9 cellular contexts compared by ENCODE assay signal in the genomic region with DNA sequence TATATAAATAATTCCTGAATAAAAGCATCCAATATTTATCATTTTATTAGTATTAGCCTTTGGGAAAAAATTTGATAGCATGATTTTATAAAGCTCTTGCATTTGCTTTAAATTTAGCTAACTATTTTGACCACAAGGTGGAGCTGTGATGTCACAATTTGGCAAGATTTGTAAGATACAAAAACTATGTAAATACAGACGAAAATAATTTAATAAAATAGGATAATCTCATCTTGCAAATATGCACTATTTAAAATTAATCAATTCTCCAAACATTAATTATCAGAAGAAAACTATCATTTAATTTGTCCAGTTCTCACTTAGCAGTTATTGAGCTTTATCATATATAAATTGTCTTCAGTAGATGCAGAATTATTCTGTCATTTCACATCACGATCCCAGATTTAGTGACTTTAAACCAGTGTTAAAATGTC.
DNase-seq lines count a peak whose midpoint lies in the region; ATAC-seq and TF ChIP-seq lines count a peak whose summit lies in the region.
"Had no signal": no experiment of that assay in that cellular context is flagged by ENCODE, and none has a peak within 500 bp of the region (broad histone marks: within the 10 kb centered on the region; RNA-seq: fewer than 3 reads in every experiment).

No MANE protein-coding gene starts in this region.

- H3K9me3 ChIP-seq in IMR-90 (ENCODE audit: control insufficient read depth, insufficient read depth, low read length) (no peaks in the 10 kb centered on the region), smooth muscle cell (replicated peaks; ENCODE audit: low read depth) (no peaks in the 10 kb centered on the region)

- H2BK5ac ChIP-seq in IMR-90 (ENCODE audit: low read depth, low read length, poor library complexity, severe bottlenecking), result no peak overlapping the region

- TF ChIP-seq CTCF in IMR-90 (conservative IDR thresholded peaks at IDR 0.05; ENCODE audit: low read depth, low read length) (peak; percentile 75), fibroblast of the aortic adventitia (IDR thresholded peaks at IDR 0.05; ENCODE audit: insufficient read depth, low read length) (peak; percentile 58), smooth muscle cell (IDR thresholded peaks at IDR 0.05; ENCODE audit: borderline replicate concordance, insufficient read depth, poor library complexity, severe bottlenecking) (peak; percentile 80)

- H3K4me1 Mint-ChIP-seq in activated T-helper 17 cell treated with anti-CD3 and anti-CD28 coated beads, Interleukin-2, amount 50 U/mL, for 72 hours, result no peaks in the 10 kb centered on the region

- H3K4me1 ChIP-seq in IMR-90 (ENCODE audit: control insufficient read depth, insufficient read depth, low read length) (no peaks in the 10 kb centered on the region), smooth muscle cell (ENCODE audit: low read depth) (no peaks in the 10 kb centered on the region)

- no peak overlapping the region for H3K18ac ChIP-seq in IMR-90 (ENCODE audit: low read depth, low read length)

- peak; percentile 69 for TF ChIP-seq RAD21 in IMR-90 (IDR thresholded peaks at IDR 0.05; ENCODE audit: low read length)

- H3K27ac Mint-ChIP-seq in activated T-helper 17 cell treated with anti-CD3 and anti-CD28 coated beads, Interleukin-2, amount 50 U/mL, for 72 hours, result no peak overlapping the region
- H3K27ac Mint-ChIP-seq: activated naive CD4-positive, alpha-beta T cell treated with anti-CD3 and anti-CD28 coated beads, Interleukin-2, amount 50 U/mL, for 72 hours had no signal

- no peak overlapping the region for H4K91ac ChIP-seq in IMR-90 (ENCODE audit: insufficient read depth, low read depth, low read length)

- no peak overlapping the region for H4K5ac ChIP-seq in IMR-90 (ENCODE audit: low read depth, low read length)

- H3K4me2 ChIP-seq in IMR-90 (ENCODE audit: low read depth, low read length) (no peak overlapping the region), smooth muscle cell (no peak overlapping the region)

- no peaks in the 10 kb centered on the region; the same call in 1 of the 2 replicates for H4K20me1 ChIP-seq in IMR-90 (ENCODE audit: insufficient read depth, low read length)
- H4K20me1 ChIP-seq in smooth muscle cell (ENCODE audit: low read depth), result peaks cover 6% of the 10 kb centered on the region

- H3K27ac ChIP-seq in IMR-90 (ENCODE audit: insufficient read depth, low read length) (no peak overlapping the region), smooth muscle cell (ENCODE audit: low read depth) (peak overlapping the region; percentile 60)

- no peak overlapping the region for H3K23ac ChIP-seq in IMR-90 (ENCODE audit: low read depth, low read length)

- H3K79me2 ChIP-seq in smooth muscle cell (ENCODE audit: low read depth), result no peaks in the 10 kb centered on the region

- POLR2A ChIA-PET in IMR-90 (lab: Charles Lee; ENCODE audit: unreplicated experiment), result interaction anchor here (2.2 kb wide), 1 partner anchor 95 kb away, joined by 9 read pairs; the partner anchor contains the start of gene PLOD2

- intact Hi-C loops in IMR-90 (cut with micrococcal nuclease), result loop anchor here (1.0 to 10.0 kb wide), 5 partner anchors 95 to 513 kb away; no protein-coding TSS in a partner anchor

- no peaks in the 10 kb centered on the region for H3K27me3 Mint-ChIP-seq in activated T-helper 17 cell treated with anti-CD3 and anti-CD28 coated beads, Interleukin-2, amount 50 U/mL, for 72 hours

- H3K9ac ChIP-seq in IMR-90 (ENCODE audit: low read depth, low read length) (no peak overlapping the region), smooth muscle cell (ENCODE audit: low read depth) (no peak overlapping the region)

- H3K14ac ChIP-seq in IMR-90 (replicated peaks; ENCODE audit: low read depth, low read length), result no peak overlapping the region

- no peak overlapping the region for H2AFZ ChIP-seq in IMR-90 (replicated peaks; ENCODE audit: low read length, poor library complexity)
- no peak overlapping the region for H2AFZ ChIP-seq in smooth muscle cell (ENCODE audit: low read depth)

- H3F3A ChIP-seq in smooth muscle cell (ENCODE audit: low read depth), result peaks cover 20% of the 10 kb centered on the region

- no peak overlapping the region for H2AK9ac ChIP-seq in IMR-90 (replicated peaks; ENCODE audit: low read depth, low read length, poor library complexity)

- TF ChIP-seq POLR2A in IMR-90 (IDR thresholded peaks at IDR 0.05; ENCODE audit: low read depth, low read length), result no peak

- H3K4ac ChIP-seq in IMR-90 (ENCODE audit: low read depth, low read length), result no peak overlapping the region

- DNase-seq in NCI-H2196 (lab: John Stamatoyannopoulos, UW; ENCODE audit: unreplicated experiment) (peak; percentile 69), NCI-H2196 treated with DMSO at 0.1 percent for 48 hours (lab: John Stamatoyannopoulos, UW; ENCODE audit: unreplicated experiment) (no peak), IMR-90 (peak; percentile 76), RPMI8226 (peak; percentile 59), fibroblast of the aortic adventitia (ENCODE audit: low read depth) (peak; percentile 90), smooth muscle cell (lab: John Stamatoyannopoulos, UW; ENCODE audit: unreplicated experiment) (no peak)

- no peak overlapping the region for H4K8ac ChIP-seq in IMR-90 (ENCODE audit: low read depth in 2 of 2, low read length in 2 of 2)

- in situ Hi-C loops in IMR-90 (cut with MboI; ENCODE audit: low sequenced_read_pairs), result loop anchor here (5.0 to 10.0 kb wide), 2 partner anchors 97 to 509 kb away; partner anchors contain the start of gene PLOD2

- H2BK15ac ChIP-seq in IMR-90 (ENCODE audit: low read depth, low read length), result no peak overlapping the region

- no peak overlapping the region for H2BK120ac ChIP-seq in IMR-90 (ENCODE audit: low read depth, low read length)

- H3K4me3 ChIP-seq in IMR-90 (ENCODE audit: insufficient read depth, low read depth, low read length) (no peak overlapping the region), fibroblast of the aortic adventitia (ENCODE audit: low read depth, low read length) (no peak overlapping the region), smooth muscle cell (no peak overlapping the region)

- WGBS in IMR-90 (ENCODE audit: extremely low coverage in 2 of 2, insufficient read length in 1 of 2), 2 experiments, result no CpG with 5 or more reads among the region's 2 CpGs
- 54% methylated on average over 2 of the region's 2 CpGs for WGBS in smooth muscle cell (ENCODE audit: low lambda C conversion rate)

- CTCF ChIA-PET in IMR-90 (lab: Yijun Ruan, JAX), result interaction anchor here (0.6 to 2.2 kb wide), 11 partner anchors 12 to 261 kb away, joined by 3 to 29 read pairs (median 4); no protein-coding TSS in a partner anchor

- H2AK5ac ChIP-seq in IMR-90 (ENCODE audit: low read depth, low read length), result no peak overlapping the region

- H2BK20ac ChIP-seq in IMR-90 (ENCODE audit: low read depth, low read length), result no peak overlapping the region

- H3K9me3 Mint-ChIP-seq in activated T-helper 17 cell treated with anti-CD3 and anti-CD28 coated beads, Interleukin-2, amount 50 U/mL, for 72 hours, result no peaks in the 10 kb centered on the region
- H3K9me3 Mint-ChIP-seq: activated naive CD4-positive, alpha-beta T cell treated with anti-CD3 and anti-CD28 coated beads, Interleukin-2, amount 50 U/mL, for 72 hours had no signal

- dilution Hi-C loops in IMR-90 (cut with HindIII; ENCODE audit: low sequenced_read_pairs, unreplicated experiment), result no loop called here

- H3K4me3 Mint-ChIP-seq in activated T-helper 17 cell treated with anti-CD3 and anti-CD28 coated beads, Interleukin-2, amount 50 U/mL, for 72 hours, result no peak overlapping the region

- no TSS peak for BruUV-seq in IMR-90 (replicated peaks; lab: Mats Ljungman, UMichigan)

- no peak for ATAC-seq in IMR-90 (ENCODE audit: low read depth)
- ATAC-seq in activated T-helper 17 cell treated with anti-CD3 and anti-CD28 coated beads, Interleukin-2, amount 50 U/mL, for 72 hours (replicated peaks), result no peak
- no peak for ATAC-seq in GM18868 (IDR thresholded peaks at IDR 0.05; ENCODE audit: unreplicated experiment)
- ATAC-seq: activated naive CD4-positive, alpha-beta T cell treated with anti-CD3 and anti-CD28 coated beads, Interleukin-2, amount 50 U/mL, for 72 hours had no signal

- H3K79me1 ChIP-seq in IMR-90 (ENCODE audit: low read depth in 1 of 2, low read length in 2 of 2), result no peaks in the 10 kb centered on the region; a peak in 1 of 4 replicates

- H3K9me1 ChIP-seq in IMR-90 (ENCODE audit: insufficient read depth, low read length), result no peaks in the 10 kb centered on the region

- no peak overlapping the region for H3K56ac ChIP-seq in IMR-90 (ENCODE audit: extremely low read depth, insufficient read depth, low read length)

- H3K36me3 Mint-ChIP-seq in activated T-helper 17 cell treated with anti-CD3 and anti-CD28 coated beads, Interleukin-2, amount 50 U/mL, for 72 hours (ENCODE audit: low read depth), result no peaks in the 10 kb centered on the region
- H3K36me3 Mint-ChIP-seq: activated naive CD4-positive, alpha-beta T cell treated with anti-CD3 and anti-CD28 coated beads, Interleukin-2, amount 50 U/mL, for 72 hours had no signal

- H3K36me3 ChIP-seq in IMR-90 (ENCODE audit: control insufficient read depth, insufficient read depth, low read length) (peaks cover 3% of the 10 kb centered on the region; the same call in 1 of the 2 replicates), smooth muscle cell (ENCODE audit: low read depth) (peaks cover 12% of the 10 kb centered on the region)

- H3K27me3 ChIP-seq in IMR-90 (ENCODE audit: control insufficient read depth, insufficient read depth, low read length), result no peaks in the 10 kb centered on the region
- H3K27me3 ChIP-seq in smooth muscle cell (ENCODE audit: low read depth), result no peaks in the 10 kb centered on the region

TF ChIP-seq in IMR-90, 13 proteins besides CTCF, POLR2A, EP300 and RAD21:
- TF ChIP-seq FOS (IDR thresholded peaks at IDR 0.05; ENCODE audit: low read depth, low read length) (no peak), MAZ (IDR thresholded peaks at IDR 0.05; ENCODE audit: borderline replicate concordance, low read depth, low read length) (no peak), SMC3 (IDR thresholded peaks at IDR 0.05; ENCODE audit: low read depth, low read length) (peak; percentile 71)

Comparison
In these comparisons a context has a peak if more than half of its experiments do, and no peak if none do; other contexts are left out.
1. DNase-seq: peak in NCI-H2196 (single experiment), IMR-90 (single experiment), RPMI8226 (single experiment) and fibroblast of the aortic adventitia (single experiment); none in NCI-H2196 treated with DMSO at 0.1 percent for 48 hours (single experiment) and smooth muscle cell (single experiment).
2. Peak in every context shown above with its lines, with median percentiles within 50 percentile points of each other: CTCF ChIP-seq.